21 cellular contexts compared by ENCODE assay signal in genomic region chr2:172510582-172510981, GRCh38. TPM values are rescaled to one million over a fixed set of nuclear protein-coding genes. Genes with fewer than 3 reads are reported as not detected.
DNase-seq lines count a peak whose midpoint lies in the region; ATAC-seq and TF ChIP-seq lines count a peak whose summit lies in the region.
"Had no signal": no experiment of that assay in that cellular context is flagged by ENCODE, and none has a peak within 500 bp of the region (broad histone marks: within the 10 kb centered on the region; RNA-seq: fewer than 3 reads in every experiment).

No MANE protein-coding gene starts in this region.

- no peak for DNase-seq in activated naive CD4-positive, alpha-beta T cell treated with anti-CD3 and anti-CD28 coated beads, Interleukin-2, amount 50 U/mL, for 72 hours (ENCODE audit: low spot score in 2 of 2)
- DNase-seq in HL-60 (ENCODE audit: low read depth in 1 of 2, low spot score in 1 of 2), result no peak
- no peak for DNase-seq in activated naive CD8-positive, alpha-beta T cell treated with anti-CD3 and anti-CD28 coated beads, Interleukin-2, amount 10 ng/mL, durations not matched to agents 7 days and 5 days
- no peak for DNase-seq in stimulated activated naive B cell treated with anti-CD40 and anti-IgM and Interleukin-4, amounts not matched to agents 10 μg/mL and 1 μg/mL and 100 μg/mL, for 72 hours
- DNase-seq in GM10248 (ENCODE audit: extremely low spot score), result no peak
- DNase-seq: activated CD4-positive, CD25-positive, alpha-beta regulatory T cell; activated T-cell treated with anti-CD3 and anti-CD28 coated beads, Interleukin-2, amount 50 U/mL, for 48 hours; hippocampal formation; left cardiac atrium; NCI-H1105 treated with DMSO at 0.1 percent for 48 hours; NCI-H1930; NCI-H524 treated with DMSO at 0.1 percent for 48 hours; right cardiac atrium; stimulated activated CD4-positive, alpha-beta T cell treated with anti-CD3 and anti-CD28 coated beads, Interleukin-2, amount 100 ng/mL, for 48 hours; SW 1271 had no signal

- peak overlapping the region; percentile 50 for H3K27ac ChIP-seq in HL-60 (replicated peaks)
- H3K27ac ChIP-seq: C4-2B, gastroesophageal sphincter, neural progenitor cell had no signal

- no peaks in the 10 kb centered on the region for H3K9me3 Mint-ChIP-seq in activated naive CD4-positive, alpha-beta T cell treated with anti-CD3 and anti-CD28 coated beads, Interleukin-2, amount 50 U/mL, for 24 hours
- H3K9me3 Mint-ChIP-seq in activated naive CD4-positive, alpha-beta T cell treated with anti-CD3 and anti-CD28 coated beads, Interleukin-2, amount 50 U/mL, for 72 hours, result peaks cover 17 to 34% of the 10 kb centered on the region in 2 donors
- H3K9me3 Mint-ChIP-seq in activated naive CD8-positive, alpha-beta T cell treated with anti-CD3 and anti-CD28 coated beads, Interleukin-2, amount 10 ng/mL, durations not matched to agents 7 days and 5 days, result peaks cover 25% of the 10 kb centered on the region
- peaks cover 3 to 9% of the 10 kb centered on the region in 2 donors for H3K9me3 Mint-ChIP-seq in stimulated activated naive B cell treated with anti-CD40 and anti-IgM and Interleukin-4, amounts not matched to agents 10 μg/mL and 1 μg/mL and 100 μg/mL, for 72 hours

- no peaks in the 10 kb centered on the region for H3K27me3 Mint-ChIP-seq in activated naive CD4-positive, alpha-beta T cell treated with anti-CD3 and anti-CD28 coated beads, Interleukin-2, amount 50 U/mL, for 24 hours
- H3K27me3 Mint-ChIP-seq in activated naive CD8-positive, alpha-beta T cell treated with anti-CD3 and anti-CD28 coated beads, Interleukin-2, amount 10 ng/mL, durations not matched to agents 7 days and 5 days, result no peaks in the 10 kb centered on the region
- H3K27me3 Mint-ChIP-seq in stimulated activated naive B cell treated with anti-CD40 and anti-IgM and Interleukin-4, amounts not matched to agents 10 μg/mL and 1 μg/mL and 100 μg/mL, for 72 hours, result no peaks in the 10 kb centered on the region

- no peak for TF ChIP-seq CTCF in HL-60 (IDR thresholded peaks at IDR 0.05; ENCODE audit: insufficient read depth, low read length)
- TF ChIP-seq CTCF in GM10248 (IDR thresholded peaks at IDR 0.05; ENCODE audit: control extremely low read depth, extremely low read depth, low read depth, missing control alignments), result no peak

- H3K4me3 ChIP-seq in HL-60 (replicated peaks; ENCODE audit: insufficient read depth, low read length), result no peak overlapping the region
- H3K4me3 ChIP-seq: gastroesophageal sphincter, neural progenitor cell had no signal

- H3K4me1 Mint-ChIP-seq in activated naive CD4-positive, alpha-beta T cell treated with anti-CD3 and anti-CD28 coated beads, Interleukin-2, amount 50 U/mL, for 24 hours, result peaks cover 50% of the 10 kb centered on the region
- peaks cover 24% of the 10 kb centered on the region for H3K4me1 Mint-ChIP-seq in activated naive CD8-positive, alpha-beta T cell treated with anti-CD3 and anti-CD28 coated beads, Interleukin-2, amount 10 ng/mL, durations not matched to agents 7 days and 5 days
- H3K4me1 Mint-ChIP-seq in stimulated activated naive B cell treated with anti-CD40 and anti-IgM and Interleukin-4, amounts not matched to agents 10 μg/mL and 1 μg/mL and 100 μg/mL, for 72 hours, result peaks cover 26 to 73% of the 10 kb centered on the region in 2 donors
- H3K4me1 Mint-ChIP-seq: neural progenitor cell had no signal

- peak overlapping the region; percentile 72 for H3K4me3 Mint-ChIP-seq in activated naive CD4-positive, alpha-beta T cell treated with anti-CD3 and anti-CD28 coated beads, Interleukin-2, amount 50 U/mL, for 24 hours
- H3K4me3 Mint-ChIP-seq in activated naive CD8-positive, alpha-beta T cell treated with anti-CD3 and anti-CD28 coated beads, Interleukin-2, amount 10 ng/mL, durations not matched to agents 7 days and 5 days, result peak overlapping the region; percentile 70
- H3K4me3 Mint-ChIP-seq in stimulated activated naive B cell treated with anti-CD40 and anti-IgM and Interleukin-4, amounts not matched to agents 10 μg/mL and 1 μg/mL and 100 μg/mL, for 72 hours, result peak overlapping the region; percentile 46 to 58
- H3K4me3 Mint-ChIP-seq: neural progenitor cell had no signal

- CTCF ChIA-PET in GM10248 (lab: Yijun Ruan, JAX), result no interaction called here

- H3K36me3 Mint-ChIP-seq in activated naive CD4-positive, alpha-beta T cell treated with anti-CD3 and anti-CD28 coated beads, Interleukin-2, amount 50 U/mL, for 24 hours, result peaks cover 23% of the 10 kb centered on the region
- H3K36me3 Mint-ChIP-seq in activated naive CD4-positive, alpha-beta T cell treated with anti-CD3 and anti-CD28 coated beads, Interleukin-2, amount 50 U/mL, for 72 hours, result peaks cover 26 to 67% of the 10 kb centered on the region in 2 donors
- H3K36me3 Mint-ChIP-seq in activated naive CD8-positive, alpha-beta T cell treated with anti-CD3 and anti-CD28 coated beads, Interleukin-2, amount 10 ng/mL, durations not matched to agents 7 days and 5 days, result peaks cover 66% of the 10 kb centered on the region
- peaks cover 15 to 21% of the 10 kb centered on the region in 2 donors for H3K36me3 Mint-ChIP-seq in stimulated activated naive B cell treated with anti-CD40 and anti-IgM and Interleukin-4, amounts not matched to agents 10 μg/mL and 1 μg/mL and 100 μg/mL, for 72 hours

- no peak for ATAC-seq in activated naive CD4-positive, alpha-beta T cell treated with anti-CD3 and anti-CD28 coated beads, Interleukin-2, amount 50 U/mL, for 72 hours
- peak; percentile 58 for ATAC-seq in activated naive CD8-positive, alpha-beta T cell treated with anti-CD3 and anti-CD28 coated beads, Interleukin-2, amount 10 ng/mL, durations not matched to agents 7 days and 5 days (ENCODE audit: low read depth)
- ATAC-seq in stimulated activated naive B cell treated with anti-CD40 and anti-IgM and Interleukin-4, amounts not matched to agents 10 μg/mL and 1 μg/mL and 100 μg/mL, for 72 hours (replicated peaks), result peak; percentile 24 to 53
- no peak for ATAC-seq in HG03565 (IDR thresholded peaks at IDR 0.05; ENCODE audit: unreplicated experiment)
- no peak for ATAC-seq in HG03442 (IDR thresholded peaks at IDR 0.05; ENCODE audit: unreplicated experiment)
- ATAC-seq: gastroesophageal sphincter, left cardiac atrium, right cardiac atrium had no signal

- H3K27me3 ChIP-seq in HL-60 (ENCODE audit: insufficient read depth, poor library complexity, severe bottlenecking), result no peaks in the 10 kb centered on the region
- H3K27me3 ChIP-seq: gastroesophageal sphincter, neural progenitor cell had no signal

- peak overlapping the region; percentile 60 for H3K27ac Mint-ChIP-seq in activated naive CD4-positive, alpha-beta T cell treated with anti-CD3 and anti-CD28 coated beads, Interleukin-2, amount 50 U/mL, for 24 hours
- H3K27ac Mint-ChIP-seq in activated naive CD4-positive, alpha-beta T cell treated with anti-CD3 and anti-CD28 coated beads, Interleukin-2, amount 50 U/mL, for 72 hours, result peak overlapping the region in 1 of 2 donors; percentile 65
- peak overlapping the region; percentile 79 for H3K27ac Mint-ChIP-seq in activated naive CD8-positive, alpha-beta T cell treated with anti-CD3 and anti-CD28 coated beads, Interleukin-2, amount 10 ng/mL, durations not matched to agents 7 days and 5 days
- no peak overlapping the region for H3K27ac Mint-ChIP-seq in stimulated activated naive B cell treated with anti-CD40 and anti-IgM and Interleukin-4, amounts not matched to agents 10 μg/mL and 1 μg/mL and 100 μg/mL, for 72 hours
- H3K27ac Mint-ChIP-seq: neural progenitor cell had no signal

- POLR2A ChIA-PET in activated naive CD8-positive, alpha-beta T cell treated with anti-CD3 and anti-CD28 coated beads, Interleukin-2, amount 10 ng/mL, durations not matched to agents 7 days and 5 days (lab: Charles Lee), result interaction anchor here (0.9 kb wide), 1 partner anchor 44 kb away, joined by 3 read pairs; no protein-coding TSS in a partner anchor
- POLR2A ChIA-PET in GM10248 (lab: Yijun Ruan, JAX), result no interaction called here

RNA-seq across cellular contexts. Expression of gene PDK1, which starts 45.3 kb away (rescaled TPM):
- total RNA-seq in activated naive CD4-positive, alpha-beta T cell treated with anti-CD3 and anti-CD28 coated beads, Interleukin-2, amount 50 U/mL, for 72 hours, result 10 to 100 TPM; 20.2 to 77.2 TPM
- total RNA-seq in activated naive CD8-positive, alpha-beta T cell treated with anti-CD3 and anti-CD28 coated beads, Interleukin-2, amount 10 ng/mL, durations not matched to agents 7 days and 5 days, result 10 to 100 TPM; 42.8 to 44.9 TPM

Comparison
In these comparisons a context has a peak if more than half of its experiments do, and no peak if none do; other contexts are left out.
1. ATAC-seq: peak in activated naive CD8-positive, alpha-beta T cell treated with anti-CD3 and anti-CD28 coated beads, Interleukin-2, amount 10 ng/mL, durations not matched to agents 7 days and 5 days (single experiment) and stimulated activated naive B cell treated with anti-CD40 and anti-IgM and Interleukin-4, amounts not matched to agents 10 μg/mL and 1 μg/mL and 100 μg/mL, for 72 hours (2 of 2); none in activated naive CD4-positive, alpha-beta T cell treated with anti-CD3 and anti-CD28 coated beads, Interleukin-2, amount 50 U/mL, for 72 hours (0 of 2), HG03565 (single experiment) and HG03442 (single experiment).
2. Peak in every context shown above with its lines, with median percentiles within 50 percentile points of each other: H3K4me3 Mint-ChIP-seq.